ENCODE assay signal across 15 cellular contexts in the genomic region with DNA sequence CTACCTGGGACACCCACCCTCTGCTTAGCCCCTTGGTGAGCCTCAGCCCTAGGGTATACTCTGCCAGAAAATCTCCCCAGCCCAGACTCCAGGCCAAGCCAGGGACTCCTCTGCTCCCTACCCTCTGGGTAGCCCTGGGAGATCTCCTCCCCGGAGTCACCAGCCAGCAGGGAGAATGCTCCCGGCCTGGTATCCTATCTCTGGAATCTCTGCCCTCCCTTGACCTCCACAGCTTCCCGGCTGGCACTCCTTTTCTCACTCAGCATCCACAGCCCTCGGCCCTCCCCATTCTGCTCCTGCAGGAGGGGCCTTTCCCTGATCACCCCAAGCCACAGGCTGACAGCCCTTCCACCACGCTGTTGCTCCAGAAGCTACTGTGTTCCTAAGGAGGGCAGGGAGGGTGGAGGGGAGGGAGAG. TPM values are rescaled to one million over a fixed set of nuclear protein-coding genes. Genes with fewer than 3 reads are reported as not detected.
DNase-seq lines count a peak whose midpoint lies in the region; ATAC-seq and TF ChIP-seq lines count a peak whose summit lies in the region.
"Had no signal": no experiment of that assay in that cellular context is flagged by ENCODE, and none has a peak within 500 bp of the region (broad histone marks: within the 10 kb centered on the region; RNA-seq: fewer than 3 reads in every experiment).

No MANE protein-coding gene starts in this region.

- H3K4me3 ChIP-seq in HEK293 (ENCODE audit: low read depth, low read length) = no peak overlapping the region
- no peak overlapping the region for H3K4me3 ChIP-seq in uterus
- H3K4me3 ChIP-seq: esophagus squamous epithelium, lung, tibial nerve had no signal

- intact Hi-C loops in uterus (cut with DNase I; ENCODE audit: low total_unique reads) = no loop called here

- no peak for TF ChIP-seq POLR2A in uterus (IDR thresholded peaks at IDR 0.05)

- TF ChIP-seq CTCF in HEK293 (tag by site-specific recombination; IDR thresholded peaks at IDR 0.05) (no peak), uterus (IDR thresholded peaks at IDR 0.05) (no peak)

- H3K4me1 ChIP-seq in HEK293 (ENCODE audit: control insufficient read depth, insufficient read depth, low read length) (peaks cover 6% of the 10 kb centered on the region), uterus (no peaks in the 10 kb centered on the region)

- H3K36me3 ChIP-seq in HEK293 (ENCODE audit: control insufficient read depth in 2 of 2, insufficient read depth in 1 of 2, low read length in 2 of 2) (no peaks in the 10 kb centered on the region), uterus (no peaks in the 10 kb centered on the region)
- H3K36me3 ChIP-seq: esophagus squamous epithelium, tibial nerve had no signal

- no peaks in the 10 kb centered on the region for H3K27me3 ChIP-seq in uterus

- H3K9me3 ChIP-seq in HEK293 (ENCODE audit: control insufficient read depth, insufficient read depth, low read depth, low read length) (no peaks in the 10 kb centered on the region), uterus (no peaks in the 10 kb centered on the region)
- H3K9me3 ChIP-seq: esophagus squamous epithelium, tibial nerve had no signal

- DNase-seq in A172 (ENCODE audit: low spot score) = peak; percentile 75
- peak; percentile 63 for DNase-seq in amniotic epithelial cell (ENCODE audit: low read depth)
- peak; percentile 36 for DNase-seq in mucosa of gallbladder (ENCODE audit: low spot score)
- no peak for DNase-seq in activated effector memory CD4-positive, alpha-beta T cell treated with anti-CD3 and anti-CD28 coated beads, Interleukin-2, amount 50 U/mL, for 16 hours
- no peak for DNase-seq in NCI-H526 (lab: John Stamatoyannopoulos, UW)
- DNase-seq in uterus = no peak
- DNase-seq: esophagus squamous epithelium, NCI-H1048, NCI-H446 treated with DMSO at 0.1 percent for 48 hours, T-helper 9 cell had no signal

- no peak overlapping the region for H3K27ac ChIP-seq in HEK293 (ENCODE audit: extremely low read depth, low read depth, low read length)
- no peak overlapping the region for H3K27ac ChIP-seq in uterus
- H3K27ac ChIP-seq: esophagus squamous epithelium, tibial nerve had no signal

- ATAC-seq in GM21825 (IDR thresholded peaks at IDR 0.05; ENCODE audit: unreplicated experiment) = no peak
- ATAC-seq: Panc1 had no signal

- POLR2A ChIA-PET in HEK293 (lab: Yijun Ruan, JAX) = no interaction called here

- CTCF ChIA-PET in HEK293 (lab: Yijun Ruan, JAX) = no interaction called here

TF ChIP-seq in HEK293, 187 proteins besides CTCF, POLR2A, EP300 and RAD21 (continues in another document):
- no peak for TF ChIP-seq ZNF394 (tag by site-specific recombination; IDR thresholded peaks at IDR 0.05; ENCODE audit: borderline replicate concordance)
- no peak for TF ChIP-seq ZNF2 (tag by site-specific recombination; IDR thresholded peaks at IDR 0.05)
- TF ChIP-seq, protein P1, sequence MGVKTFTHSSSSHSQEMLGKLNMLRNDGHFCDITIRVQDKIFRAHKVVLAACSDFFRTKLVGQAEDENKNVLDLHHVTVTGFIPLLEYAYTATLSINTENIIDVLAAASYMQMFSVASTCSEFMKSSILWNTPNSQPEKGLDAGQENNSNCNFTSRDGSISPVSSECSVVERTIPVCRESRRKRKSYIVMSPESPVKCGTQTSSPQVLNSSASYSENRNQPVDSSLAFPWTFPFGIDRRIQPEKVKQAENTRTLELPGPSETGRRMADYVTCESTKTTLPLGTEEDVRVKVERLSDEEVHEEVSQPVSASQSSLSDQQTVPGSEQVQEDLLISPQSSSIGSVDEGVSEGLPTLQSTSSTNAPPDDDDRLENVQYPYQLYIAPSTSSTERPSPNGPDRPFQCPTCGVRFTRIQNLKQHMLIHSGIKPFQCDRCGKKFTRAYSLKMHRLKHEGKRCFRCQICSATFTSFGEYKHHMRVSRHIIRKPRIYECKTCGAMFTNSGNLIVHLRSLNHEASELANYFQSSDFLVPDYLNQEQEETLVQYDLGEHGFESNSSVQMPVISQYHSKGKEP (tag by site-specific recombination; IDR thresholded peaks at IDR 0.05) = no peak
- TF ChIP-seq, protein P2, sequence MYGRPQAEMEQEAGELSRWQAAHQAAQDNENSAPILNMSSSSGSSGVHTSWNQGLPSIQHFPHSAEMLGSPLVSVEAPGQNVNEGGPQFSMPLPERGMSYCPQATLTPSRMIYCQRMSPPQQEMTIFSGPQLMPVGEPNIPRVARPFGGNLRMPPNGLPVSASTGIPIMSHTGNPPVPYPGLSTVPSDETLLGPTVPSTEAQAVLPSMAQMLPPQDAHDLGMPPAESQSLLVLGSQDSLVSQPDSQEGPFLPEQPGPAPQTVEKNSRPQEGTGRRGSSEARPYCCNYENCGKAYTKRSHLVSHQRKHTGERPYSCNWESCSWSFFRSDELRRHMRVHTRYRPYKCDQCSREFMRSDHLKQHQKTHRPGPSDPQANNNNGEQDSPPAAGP (tag by site-specific recombination; IDR thresholded peaks at IDR 0.05) = peak; percentile 91
- TF ChIP-seq, protein P3, sequence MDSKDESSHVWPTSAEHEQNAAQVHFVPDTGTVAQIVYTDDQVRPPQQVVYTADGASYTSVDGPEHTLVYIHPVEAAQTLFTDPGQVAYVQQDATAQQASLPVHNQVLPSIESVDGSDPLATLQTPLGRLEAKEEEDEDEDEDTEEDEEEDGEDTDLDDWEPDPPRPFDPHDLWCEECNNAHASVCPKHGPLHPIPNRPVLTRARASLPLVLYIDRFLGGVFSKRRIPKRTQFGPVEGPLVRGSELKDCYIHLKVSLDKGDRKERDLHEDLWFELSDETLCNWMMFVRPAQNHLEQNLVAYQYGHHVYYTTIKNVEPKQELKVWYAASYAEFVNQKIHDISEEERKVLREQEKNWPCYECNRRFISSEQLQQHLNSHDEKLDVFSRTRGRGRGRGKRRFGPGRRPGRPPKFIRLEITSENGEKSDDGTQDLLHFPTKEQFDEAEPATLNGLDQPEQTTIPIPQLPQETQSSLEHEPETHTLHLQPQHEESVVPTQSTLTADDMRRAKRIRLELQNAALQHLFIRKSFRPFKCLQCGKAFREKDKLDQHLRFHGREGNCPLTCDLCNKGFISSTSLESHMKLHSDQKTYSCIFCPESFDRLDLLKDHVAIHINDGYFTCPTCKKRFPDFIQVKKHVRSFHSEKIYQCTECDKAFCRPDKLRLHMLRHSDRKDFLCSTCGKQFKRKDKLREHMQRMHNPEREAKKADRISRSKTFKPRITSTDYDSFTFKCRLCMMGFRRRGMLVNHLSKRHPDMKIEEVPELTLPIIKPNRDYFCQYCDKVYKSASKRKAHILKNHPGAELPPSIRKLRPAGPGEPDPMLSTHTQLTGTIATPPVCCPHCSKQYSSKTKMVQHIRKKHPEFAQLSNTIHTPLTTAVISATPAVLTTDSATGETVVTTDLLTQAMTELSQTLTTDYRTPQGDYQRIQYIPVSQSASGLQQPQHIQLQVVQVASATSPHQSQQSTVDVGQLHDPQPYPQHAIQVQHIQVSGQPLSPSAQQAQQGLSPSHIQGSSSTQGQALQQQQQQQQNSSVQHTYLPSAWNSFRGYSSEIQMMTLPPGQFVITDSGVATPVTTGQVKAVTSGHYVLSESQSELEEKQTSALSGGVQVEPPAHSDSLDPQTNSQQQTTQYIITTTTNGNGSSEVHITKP (tag by site-specific recombination; IDR thresholded peaks at IDR 0.05) = no peak
- no peak for TF ChIP-seq ZNF426 (tag by site-specific recombination; IDR thresholded peaks at IDR 0.05)
- TF ChIP-seq ZNF830 (tag by site-specific recombination; IDR thresholded peaks at IDR 0.05; ENCODE audit: low read depth) = no peak
- TF ChIP-seq KLF16 (tag by site-specific recombination; IDR thresholded peaks at IDR 0.05) = no peak
- no peak for TF ChIP-seq ZNF433 (tag by site-specific recombination; IDR thresholded peaks at IDR 0.05; ENCODE audit: low read depth)
- TF ChIP-seq ZNF423 (tag by site-specific recombination; IDR thresholded peaks at IDR 0.05) = no peak
- TF ChIP-seq ZNF341 (tag by site-specific recombination; IDR thresholded peaks at IDR 0.05; ENCODE audit: low read depth) = peak; percentile 94
- TF ChIP-seq HOXC10 (CRISPR knock-in tag; IDR thresholded peaks at IDR 0.05) = no peak
- no peak for TF ChIP-seq ZNF626 (tag by site-specific recombination; IDR thresholded peaks at IDR 0.05)
- TF ChIP-seq ZNF791 (tag by site-specific recombination; IDR thresholded peaks at IDR 0.05) = no peak
- TF ChIP-seq ZIC2 (tag by site-specific recombination; IDR thresholded peaks at IDR 0.05) = peak; percentile 88
- TF ChIP-seq BCL11A (tag by site-specific recombination; IDR thresholded peaks at IDR 0.05; ENCODE audit: low read depth) = no peak
- TF ChIP-seq, protein P4, sequence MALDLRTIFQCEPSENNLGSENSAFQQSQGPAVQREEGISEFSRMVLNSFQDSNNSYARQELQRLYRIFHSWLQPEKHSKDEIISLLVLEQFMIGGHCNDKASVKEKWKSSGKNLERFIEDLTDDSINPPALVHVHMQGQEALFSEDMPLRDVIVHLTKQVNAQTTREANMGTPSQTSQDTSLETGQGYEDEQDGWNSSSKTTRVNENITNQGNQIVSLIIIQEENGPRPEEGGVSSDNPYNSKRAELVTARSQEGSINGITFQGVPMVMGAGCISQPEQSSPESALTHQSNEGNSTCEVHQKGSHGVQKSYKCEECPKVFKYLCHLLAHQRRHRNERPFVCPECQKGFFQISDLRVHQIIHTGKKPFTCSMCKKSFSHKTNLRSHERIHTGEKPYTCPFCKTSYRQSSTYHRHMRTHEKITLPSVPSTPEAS (tag by site-specific recombination; IDR thresholded peaks at IDR 0.05) = no peak
- TF ChIP-seq ZNF184 (tag by site-specific recombination; IDR thresholded peaks at IDR 0.05) = no peak
- TF ChIP-seq, protein P5, sequence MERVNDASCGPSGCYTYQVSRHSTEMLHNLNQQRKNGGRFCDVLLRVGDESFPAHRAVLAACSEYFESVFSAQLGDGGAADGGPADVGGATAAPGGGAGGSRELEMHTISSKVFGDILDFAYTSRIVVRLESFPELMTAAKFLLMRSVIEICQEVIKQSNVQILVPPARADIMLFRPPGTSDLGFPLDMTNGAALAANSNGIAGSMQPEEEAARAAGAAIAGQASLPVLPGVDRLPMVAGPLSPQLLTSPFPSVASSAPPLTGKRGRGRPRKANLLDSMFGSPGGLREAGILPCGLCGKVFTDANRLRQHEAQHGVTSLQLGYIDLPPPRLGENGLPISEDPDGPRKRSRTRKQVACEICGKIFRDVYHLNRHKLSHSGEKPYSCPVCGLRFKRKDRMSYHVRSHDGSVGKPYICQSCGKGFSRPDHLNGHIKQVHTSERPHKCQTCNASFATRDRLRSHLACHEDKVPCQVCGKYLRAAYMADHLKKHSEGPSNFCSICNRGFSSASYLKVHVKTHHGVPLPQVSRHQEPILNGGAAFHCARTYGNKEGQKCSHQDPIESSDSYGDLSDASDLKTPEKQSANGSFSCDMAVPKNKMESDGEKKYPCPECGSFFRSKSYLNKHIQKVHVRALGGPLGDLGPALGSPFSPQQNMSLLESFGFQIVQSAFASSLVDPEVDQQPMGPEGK (tag by site-specific recombination; IDR thresholded peaks at IDR 0.05) = no peak

RNA-seq across cellular contexts. Expression of a gene that starts 22.6 kb away (rescaled TPM):
- 17.8 and 34.3 TPM in 2 replicates for total RNA-seq in A172 (2014; rRNA removed; shearing (Covaris generic))
- total RNA-seq in mucosa of gallbladder = 53.0 TPM
- 10 to 100 TPM in 2 of 4 donors, 1 to 10 TPM in 2; 6.2 to 31.1 (median 9.6) TPM for total RNA-seq in uterus

Comparison
In these comparisons a context has a peak if more than half of its experiments do, and no peak if none do; other contexts are left out.
1. DNase-seq: peak in A172 (single experiment), amniotic epithelial cell (single experiment) and mucosa of gallbladder (single experiment); none in activated effector memory CD4-positive, alpha-beta T cell treated with anti-CD3 and anti-CD28 coated beads, Interleukin-2, amount 50 U/mL, for 16 hours (single experiment), NCI-H526 (0 of 2) and uterus (0 of 2).